In genomic region chr12:48163150-48163747, GRCh38 we compare ENCODE assay signal across 25 cellular contexts. TPM values are rescaled to one million over a fixed set of nuclear protein-coding genes. Genes with fewer than 3 reads are reported as not detected.
"Had no signal": no experiment of that assay in that cellular context is flagged by ENCODE, and none has a peak within 500 bp of the region (broad histone marks: within the 10 kb centered on the region; RNA-seq: fewer than 3 reads in every experiment).

No MANE protein-coding gene starts in this region.

- DNase-seq: activated CD4-positive, alpha-beta T cell treated with anti-CD3 and anti-CD28 coated beads for 4 hours; activated CD8-positive, alpha-beta memory T cell treated with anti-CD3 and anti-CD28 coated beads, Interleukin-2, amount 50 U/mL, for 48 hours; activated CD8-positive, alpha-beta T cell treated with anti-CD3 and anti-CD28 coated beads for 36 hours; activated gamma-delta T cell; activated naive CD4-positive, alpha-beta T cell treated with anti-CD3 and anti-CD28 coated beads for 36 hours; activated naive CD8-positive, alpha-beta T cell treated with anti-CD3 and anti-CD28 coated beads for 36 hours; activated T-cell treated with anti-CD3 and anti-CD28 coated beads, Interleukin-2, amount 50 U/mL, for 24 hours; MG63; MV-4-11; NCI-H1092 treated with DMSO at 0.1 percent for 48 hours; NCI-H1417 treated with DMSO at 0.1 percent for 48 hours; NCI-H187; NCI-H2081; NCI-H446; NCI-H524; PC-3; SHP77 treated with DMSO at 0.1 percent for 48 hours; T-helper 9 cell had no signal

- H3K4me2 ChIP-seq: KMS-11 had no signal

- H3K27ac ChIP-seq: KMS-11 had no signal

- H3K9ac ChIP-seq: KMS-11 had no signal

- H3K36me3 ChIP-seq: MG63 had no signal

- H3K9me3 ChIP-seq: MG63 had no signal

- ATAC-seq: activated CD4-positive, CD25-positive, alpha-beta regulatory T cell treated with anti-CD3 and anti-CD28 coated beads, Interleukin-2, amount 50 U/mL, for 24 hours; activated CD8-positive, alpha-beta T cell treated with anti-CD3 and anti-CD28 coated beads for 36 hours; activated T-helper 17 cell treated with anti-CD3 and anti-CD28 coated beads, Interleukin-2, amount 50 U/mL, for 72 hours; HepG2 had no signal

- H3K4me3 ChIP-seq: MG63 had no signal

RNA-seq across cellular contexts. Expression of gene CCDC184, which starts 20.2 kb away (rescaled TPM):
- total RNA-seq: HepG2, PC-3 had no signal
- polyA plus RNA-seq: HepG2 had no signal

RNA-seq across cellular contexts. Expression of gene OR10AD1, which starts 39.8 kb away (rescaled TPM):
- total RNA-seq: activated CD8-positive, alpha-beta T cell treated with anti-CD3 and anti-CD28 coated beads for 36 hours; activated naive CD4-positive, alpha-beta T cell treated with anti-CD3 and anti-CD28 coated beads for 36 hours; activated naive CD8-positive, alpha-beta T cell treated with anti-CD3 and anti-CD28 coated beads for 36 hours; activated T-helper 17 cell treated with anti-CD3 and anti-CD28 coated beads, Interleukin-2, amount 50 U/mL, for 72 hours; cardiac septum; HepG2; PC-3; SK-MEL-5 had no signal
- polyA plus RNA-seq: adipose tissue, HepG2 had no signal
